ENCODE assay signal across 29 cellular contexts in the genomic region with DNA sequence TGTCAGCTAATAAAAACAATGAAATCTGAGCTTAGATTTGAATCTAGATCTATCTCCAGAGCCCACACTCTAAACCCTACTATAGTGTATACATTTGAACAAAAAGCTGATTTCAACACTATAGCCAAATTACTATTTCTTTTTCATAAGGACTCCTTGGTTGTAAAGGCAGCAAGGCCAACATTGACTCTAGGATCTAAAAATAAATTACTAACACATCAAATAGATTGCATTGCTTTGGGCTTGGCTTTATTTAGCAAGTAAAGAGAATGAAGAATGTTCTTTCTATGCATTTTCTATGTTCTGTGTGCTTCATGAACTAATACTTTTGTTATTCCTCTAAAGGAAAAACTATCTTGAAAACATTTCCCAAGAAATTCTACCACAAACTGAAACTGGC.
"Had no signal": no experiment of that assay in that cellular context is flagged by ENCODE, and none has a peak within 500 bp of the region (broad histone marks: within the 10 kb centered on the region; RNA-seq: fewer than 3 reads in every experiment).

No MANE protein-coding gene starts in this region.

- H3K4me3 ChIP-seq: esophagus squamous epithelium, gastroesophageal sphincter had no signal

- H3K27ac ChIP-seq: epithelial cell of prostate, esophagus squamous epithelium, gastroesophageal sphincter, WERI-Rb-1 had no signal

- H3K4me3 Mint-ChIP-seq: activated B cell treated with CpG ODN at 0.5 μM for 24 hours; activated CD8-positive, alpha-beta T cell treated with anti-CD3 and anti-CD28 coated beads for 36 hours; activated naive CD4-positive, alpha-beta T cell treated with anti-CD3 and anti-CD28 coated beads for 36 hours; activated naive CD4-positive, alpha-beta T cell treated with anti-CD3 and anti-CD28 coated beads, Interleukin-2, amount 50 U/mL, for 24 hours; activated naive CD8-positive, alpha-beta T cell treated with anti-CD3 and anti-CD28 coated beads, Interleukin-2, amount 10 ng/mL, durations not matched to agents 7 days and 5 days; activated T-cell treated with anti-CD3 and anti-CD28 coated beads, Interleukin-2, amount 50 U/mL, for 4 hours; activated T-helper 1 cell treated with anti-CD3 and anti-CD28 coated beads, Interleukin-12 subunit alpha, Interleukin-12 subunit beta, Interleukin-2, Interleukin-4 antibody, amounts not matched to agents 30 ng/mL and 10 ng/mL and 1 ng/mL, durations not matched to agents 14 hours and 24 hours and 36 hours; T-helper 17 cell; T-helper 2 cell treated with Interferon-gamma antibody and Interleukin-4, amounts not matched to agents 5 μg/mL and 100 μg/mL, for 36 hours had no signal

- H3K27me3 ChIP-seq: esophagus squamous epithelium, gastroesophageal sphincter had no signal

- H3K27ac Mint-ChIP-seq: activated B cell treated with CpG ODN at 0.5 μM for 24 hours; activated CD8-positive, alpha-beta T cell treated with anti-CD3 and anti-CD28 coated beads for 36 hours; activated naive CD4-positive, alpha-beta T cell treated with anti-CD3 and anti-CD28 coated beads for 36 hours; activated naive CD4-positive, alpha-beta T cell treated with anti-CD3 and anti-CD28 coated beads, Interleukin-2, amount 50 U/mL, for 24 hours; activated naive CD8-positive, alpha-beta T cell treated with anti-CD3 and anti-CD28 coated beads, Interleukin-2, amount 10 ng/mL, durations not matched to agents 7 days and 5 days; activated T-helper 1 cell treated with anti-CD3 and anti-CD28 coated beads, Interleukin-12 subunit alpha, Interleukin-12 subunit beta, Interleukin-2, Interleukin-4 antibody, amounts not matched to agents 30 ng/mL and 10 ng/mL and 1 ng/mL, durations not matched to agents 14 hours and 24 hours and 36 hours; activated T-helper 2 cell treated with anti-CD3 and anti-CD28 coated beads, Interferon-gamma antibody, Interleukin-2, Interleukin-4, amounts not matched to agents 10 μg/mL and 5 μg/mL and 100 μg/mL, durations not matched to agents 14 hours and 24 hours and 36 hours; T-helper 17 cell; T-helper 2 cell treated with Interferon-gamma antibody and Interleukin-4, amounts not matched to agents 5 μg/mL and 100 μg/mL, for 36 hours had no signal

- H3K9me3 Mint-ChIP-seq: activated B cell treated with CpG ODN at 0.5 μM for 24 hours; activated CD8-positive, alpha-beta T cell treated with anti-CD3 and anti-CD28 coated beads for 36 hours; activated naive CD4-positive, alpha-beta T cell treated with anti-CD3 and anti-CD28 coated beads for 36 hours; activated naive CD4-positive, alpha-beta T cell treated with anti-CD3 and anti-CD28 coated beads, Interleukin-2, amount 50 U/mL, for 24 hours; activated naive CD8-positive, alpha-beta T cell treated with anti-CD3 and anti-CD28 coated beads, Interleukin-2, amount 10 ng/mL, durations not matched to agents 7 days and 5 days; activated T-cell treated with anti-CD3 and anti-CD28 coated beads, Interleukin-2, amount 50 U/mL, for 4 hours; activated T-helper 1 cell treated with anti-CD3 and anti-CD28 coated beads, Interleukin-12 subunit alpha, Interleukin-12 subunit beta, Interleukin-2, Interleukin-4 antibody, amounts not matched to agents 30 ng/mL and 10 ng/mL and 1 ng/mL, durations not matched to agents 14 hours and 24 hours and 36 hours; activated T-helper 2 cell treated with anti-CD3 and anti-CD28 coated beads, Interferon-gamma antibody, Interleukin-2, Interleukin-4, amounts not matched to agents 10 μg/mL and 5 μg/mL and 100 μg/mL, durations not matched to agents 14 hours and 24 hours and 36 hours; T-helper 2 cell treated with Interferon-gamma antibody and Interleukin-4, amounts not matched to agents 5 μg/mL and 100 μg/mL, for 36 hours had no signal

- H3K9me3 ChIP-seq: esophagus squamous epithelium, gastroesophageal sphincter had no signal

- DNase-seq: activated B cell treated with CpG ODN at 0.5 μM for 24 hours; activated CD4-positive, alpha-beta T cell treated with anti-CD3 and anti-CD28 coated beads for 48 hours; activated CD4-positive, alpha-beta T cell treated with anti-CD3 and anti-CD28 coated beads, Interleukin-2, amount 50 U/mL, for 1 hour; activated CD4-positive, alpha-beta T cell treated with anti-CD3 and anti-CD28 coated beads, Interleukin-2, amount 50 U/mL, for 48 hours; activated CD8-positive, alpha-beta memory T cell treated with anti-CD3 and anti-CD28 coated beads, Interleukin-2, amount 50 U/mL, for 48 hours; activated CD8-positive, alpha-beta T cell treated with anti-CD3 and anti-CD28 coated beads for 36 hours; activated effector memory CD4-positive, alpha-beta T cell treated with anti-CD3 and anti-CD28 coated beads, Interleukin-2, amount 50 U/mL, for 16 hours; activated naive CD4-positive, alpha-beta T cell treated with anti-CD3 and anti-CD28 coated beads for 36 hours; activated naive CD8-positive, alpha-beta T cell treated with anti-CD3 and anti-CD28 coated beads, Interleukin-2, amount 10 ng/mL, durations not matched to agents 7 days and 5 days; activated T-cell treated with anti-CD3 and anti-CD28 coated beads for 4 hours; activated T-cell treated with anti-CD3 and anti-CD28 coated beads, Interleukin-2, amount 50 U/mL, for 4 hours; amniotic stem cell; anterior cingulate cortex; caudate nucleus; cortex of kidney; effector CD8-positive, alpha-beta T cell; esophagus squamous epithelium; foreskin melanocyte; T-helper 1 cell; T-helper 17 cell; T1000; WERI-Rb-1 had no signal

- H3K27me3 Mint-ChIP-seq: activated B cell treated with CpG ODN at 0.5 μM for 24 hours; activated CD8-positive, alpha-beta T cell treated with anti-CD3 and anti-CD28 coated beads for 36 hours; activated naive CD4-positive, alpha-beta T cell treated with anti-CD3 and anti-CD28 coated beads, Interleukin-2, amount 50 U/mL, for 24 hours; activated naive CD8-positive, alpha-beta T cell treated with anti-CD3 and anti-CD28 coated beads, Interleukin-2, amount 10 ng/mL, durations not matched to agents 7 days and 5 days; T-helper 17 cell had no signal

- ATAC-seq: activated CD4-positive, CD25-positive, alpha-beta regulatory T cell treated with anti-CD3 and anti-CD28 coated beads, Interleukin-2, amount 50 U/mL, for 24 hours; activated CD8-positive, alpha-beta T cell treated with anti-CD3 and anti-CD28 coated beads for 36 hours; activated T-cell treated with anti-CD3 and anti-CD28 coated beads, Interleukin-2, amount 50 U/mL, for 4 hours; gastroesophageal sphincter; T-helper 17 cell had no signal
